1 cellular context compared by ENCODE assay signal in the genomic region with DNA sequence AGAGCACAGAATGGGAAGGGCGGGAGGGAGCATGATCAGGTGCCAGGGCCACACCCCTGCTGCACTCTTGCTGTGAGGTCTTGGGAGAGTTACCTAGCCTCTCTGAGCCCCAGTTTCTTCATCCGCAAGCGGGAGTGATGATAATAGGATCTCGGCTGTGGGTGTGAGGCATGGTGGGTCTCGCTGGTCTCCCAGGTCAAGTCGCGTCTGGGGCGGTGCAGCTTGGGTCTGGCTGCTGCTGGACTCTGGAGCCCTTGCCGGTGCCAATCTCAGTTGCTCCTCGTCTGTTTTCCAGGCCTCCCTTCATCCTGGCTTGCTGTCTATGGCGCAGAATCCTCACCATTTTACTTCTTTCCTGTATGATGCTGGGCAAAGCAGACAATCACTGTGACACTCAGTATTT.
TF ChIP-seq lines count a peak whose summit lies in the region.

No MANE protein-coding gene starts in this region.

TF ChIP-seq in IMR-90, 13 proteins besides CTCF, POLR2A, EP300 and RAD21 (continued from another document):
- TF ChIP-seq, protein P1, sequence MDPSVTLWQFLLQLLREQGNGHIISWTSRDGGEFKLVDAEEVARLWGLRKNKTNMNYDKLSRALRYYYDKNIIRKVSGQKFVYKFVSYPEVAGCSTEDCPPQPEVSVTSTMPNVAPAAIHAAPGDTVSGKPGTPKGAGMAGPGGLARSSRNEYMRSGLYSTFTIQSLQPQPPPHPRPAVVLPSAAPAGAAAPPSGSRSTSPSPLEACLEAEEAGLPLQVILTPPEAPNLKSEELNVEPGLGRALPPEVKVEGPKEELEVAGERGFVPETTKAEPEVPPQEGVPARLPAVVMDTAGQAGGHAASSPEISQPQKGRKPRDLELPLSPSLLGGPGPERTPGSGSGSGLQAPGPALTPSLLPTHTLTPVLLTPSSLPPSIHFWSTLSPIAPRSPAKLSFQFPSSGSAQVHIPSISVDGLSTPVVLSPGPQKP (IDR thresholded peaks at IDR 0.05; ENCODE audit: borderline replicate concordance, low read depth, low read length) = no peak
- TF ChIP-seq FOS (IDR thresholded peaks at IDR 0.05; ENCODE audit: low read depth, low read length) = no peak
